Comparison of ENCODE assay signal across 15 cellular contexts in genomic region chr1:186519981-186520380, GRCh38. TPM values are rescaled to one million over a fixed set of nuclear protein-coding genes. Genes with fewer than 3 reads are reported as not detected.
DNase-seq lines count a peak whose midpoint lies in the region; ATAC-seq and TF ChIP-seq lines count a peak whose summit lies in the region.
"Had no signal": no experiment of that assay in that cellular context is flagged by ENCODE, and none has a peak within 500 bp of the region (broad histone marks: within the 10 kb centered on the region; RNA-seq: fewer than 3 reads in every experiment).

No MANE protein-coding gene starts in this region.

- no peak overlapping the region for H3K27ac ChIP-seq in IMR-90 (ENCODE audit: insufficient read depth, low read length)

- H3K18ac ChIP-seq in IMR-90 (ENCODE audit: low read depth, low read length) = no peak overlapping the region

- intact Hi-C loops in Calu3 (cut with micrococcal nuclease; ENCODE audit: unreplicated experiment) = no loop called here
- intact Hi-C loops in IMR-90 (cut with micrococcal nuclease) = no loop called here

- no peak overlapping the region for H3K56ac ChIP-seq in IMR-90 (ENCODE audit: extremely low read depth, insufficient read depth, low read length)

- H3K4me3 Mint-ChIP-seq in Calu3 (ENCODE audit: low read depth, unreplicated experiment) = no peak overlapping the region
- H3K4me3 Mint-ChIP-seq: CD4-positive, CD25-positive, alpha-beta regulatory T cell had no signal

- no peaks in the 10 kb centered on the region for H3K27me3 ChIP-seq in IMR-90 (ENCODE audit: control insufficient read depth, insufficient read depth, low read length)

- peak overlapping the region; percentile 45 for H3K27ac Mint-ChIP-seq in Calu3 (ENCODE audit: unreplicated experiment)
- H3K27ac Mint-ChIP-seq: CD4-positive, CD25-positive, alpha-beta regulatory T cell had no signal

- H3K9me3 ChIP-seq in IMR-90 (ENCODE audit: control insufficient read depth, insufficient read depth, low read length) = peaks cover 3% of the 10 kb centered on the region; the same call in 1 of the 2 replicates

- H4K91ac ChIP-seq in IMR-90 (ENCODE audit: insufficient read depth, low read depth, low read length) = no peak overlapping the region

- no peak overlapping the region; the same call in 1 of the 2 replicates for H3K4me2 ChIP-seq in IMR-90 (ENCODE audit: low read depth, low read length)

- no peak overlapping the region for H2BK20ac ChIP-seq in IMR-90 (ENCODE audit: low read depth, low read length)

- TF ChIP-seq CTCF in Calu3 (IDR thresholded peaks at IDR 0.05; ENCODE audit: unreplicated experiment) = no peak
- TF ChIP-seq CTCF in IMR-90 (conservative IDR thresholded peaks at IDR 0.05; ENCODE audit: low read depth, low read length) = no peak
- no peak for TF ChIP-seq CTCF in choroid plexus epithelial cell (conservative IDR thresholded peaks at IDR 0.05; ENCODE audit: low read depth, low read length)

- no peaks in the 10 kb centered on the region for H3K27me3 Mint-ChIP-seq in Calu3 (ENCODE audit: unreplicated experiment)
- H3K27me3 Mint-ChIP-seq: CD4-positive, CD25-positive, alpha-beta regulatory T cell had no signal

- H3K4me1 Mint-ChIP-seq in Calu3 (ENCODE audit: low read depth, unreplicated experiment) = peaks cover 26% of the 10 kb centered on the region

- ATAC-seq in IMR-90 (ENCODE audit: low read depth) (no peak), HG03354 (IDR thresholded peaks at IDR 0.05; ENCODE audit: poor library complexity, severe bottlenecking, unreplicated experiment) (no peak)

- no peak for DNase-seq in Calu3
- peak; percentile 55 for DNase-seq in IMR-90
- peak; percentile 34 for DNase-seq in choroid plexus epithelial cell (ENCODE audit: low read depth)
- peak; percentile 17 for DNase-seq in foreskin melanocyte
- DNase-seq in middle frontal gyrus (ENCODE audit: extremely low spot score, low spot score) = no peak
- DNase-seq in HK-2 (ENCODE audit: unreplicated experiment) = no peak
- no peak for DNase-seq in HuH-7 (ENCODE audit: low spot score)
- DNase-seq: CD4-positive, CD25-positive, alpha-beta regulatory T cell; DMS79 treated with DMSO at 0.1 percent for 48 hours; NCI-H1092; NCI-H446 treated with DMSO at 0.1 percent for 48 hours; SIG-M5 had no signal

- no peak for TF ChIP-seq RAD21 in IMR-90 (IDR thresholded peaks at IDR 0.05; ENCODE audit: low read length)

- in situ Hi-C loops in IMR-90 (cut with MboI; ENCODE audit: low sequenced_read_pairs) = no loop called here

- H3K9me1 ChIP-seq in IMR-90 (ENCODE audit: insufficient read depth, low read length) = no peaks in the 10 kb centered on the region

- no peaks in the 10 kb centered on the region for H3K36me3 Mint-ChIP-seq in Calu3 (ENCODE audit: insufficient read depth, unreplicated experiment)
- H3K36me3 Mint-ChIP-seq: CD4-positive, CD25-positive, alpha-beta regulatory T cell had no signal

- no peak overlapping the region for H3K23ac ChIP-seq in IMR-90 (ENCODE audit: low read depth, low read length)

- no peak overlapping the region for H3K4ac ChIP-seq in IMR-90 (ENCODE audit: low read depth, low read length)

- no peak overlapping the region for H2BK15ac ChIP-seq in IMR-90 (ENCODE audit: low read depth, low read length)

- peaks cover 3% of the 10 kb centered on the region; the same call in 1 of the 2 replicates for H3K4me1 ChIP-seq in IMR-90 (ENCODE audit: control insufficient read depth, insufficient read depth, low read length)

- TF ChIP-seq POLR2A in IMR-90 (IDR thresholded peaks at IDR 0.05; ENCODE audit: low read depth, low read length) = no peak

- POLR2A ChIA-PET in IMR-90 (lab: Charles Lee; ENCODE audit: unreplicated experiment) = no interaction called here

- no peak overlapping the region for H2AK5ac ChIP-seq in IMR-90 (ENCODE audit: low read depth, low read length)

- H4K5ac ChIP-seq in IMR-90 (ENCODE audit: low read depth, low read length) = no peak overlapping the region

- no peak overlapping the region for H3K9ac ChIP-seq in IMR-90 (ENCODE audit: low read depth, low read length)

- H3K79me1 ChIP-seq in IMR-90 (ENCODE audit: low read depth in 1 of 2, low read length in 2 of 2) = no peaks in the 10 kb centered on the region

- H3K36me3 ChIP-seq in IMR-90 (ENCODE audit: control insufficient read depth, insufficient read depth, low read length) = no peaks in the 10 kb centered on the region

- no peak overlapping the region for H4K8ac ChIP-seq in IMR-90 (ENCODE audit: low read depth in 2 of 2, low read length in 2 of 2)

- BruUV-seq in Calu3 (replicated peaks; lab: Mats Ljungman, UMichigan) (no TSS peak), IMR-90 (replicated peaks; lab: Mats Ljungman, UMichigan) (no TSS peak)

- no peaks in the 10 kb centered on the region for H4K20me1 ChIP-seq in IMR-90 (ENCODE audit: insufficient read depth, low read length)

- H2AFZ ChIP-seq in IMR-90 (replicated peaks; ENCODE audit: low read length, poor library complexity) = no peak overlapping the region

- no peak overlapping the region for H2BK5ac ChIP-seq in IMR-90 (ENCODE audit: low read depth, low read length, poor library complexity, severe bottlenecking)

- dilution Hi-C loops in IMR-90 (cut with HindIII; ENCODE audit: low sequenced_read_pairs, unreplicated experiment) = no loop called here

- CTCF ChIA-PET in Calu3 (lab: Charles Lee) (no interaction called here), IMR-90 (lab: Yijun Ruan, JAX) (no interaction called here)

- no peak overlapping the region for H3K4me3 ChIP-seq in IMR-90 (ENCODE audit: insufficient read depth, low read depth, low read length)
- H3K4me3 ChIP-seq in choroid plexus epithelial cell (ENCODE audit: low read depth, low read length) = no peak overlapping the region

- no peak overlapping the region for H2BK120ac ChIP-seq in IMR-90 (ENCODE audit: low read depth, low read length)

- no peak overlapping the region for H3K14ac ChIP-seq in IMR-90 (replicated peaks; ENCODE audit: low read depth, low read length)

- peaks cover 17% of the 10 kb centered on the region for H3K9me3 Mint-ChIP-seq in Calu3 (ENCODE audit: low read depth, unreplicated experiment)

- H2AK9ac ChIP-seq in IMR-90 (replicated peaks; ENCODE audit: low read depth, low read length, poor library complexity) = no peak overlapping the region

TF ChIP-seq in IMR-90, 13 proteins besides CTCF, POLR2A, EP300 and RAD21:
- TF ChIP-seq BHLHE40 (IDR thresholded peaks at IDR 0.05; ENCODE audit: low read depth, low read length) (no peak), SMC3 (IDR thresholded peaks at IDR 0.05; ENCODE audit: low read depth, low read length) (no peak), MAZ (IDR thresholded peaks at IDR 0.05; ENCODE audit: borderline replicate concordance, low read depth, low read length) (no peak), MXI1 (IDR thresholded peaks at IDR 0.05; ENCODE audit: borderline replicate concordance, low read depth, low read length) (no peak), FOS (IDR thresholded peaks at IDR 0.05; ENCODE audit: low read depth, low read length) (no peak; the same call in 1 of the 2 replicates), CEBPB (IDR thresholded peaks at IDR 0.05; ENCODE audit: low read depth, low read length) (no peak), MAFK (IDR thresholded peaks at IDR 0.05; ENCODE audit: low read depth, low read length) (no peak), NFE2L2 (IDR thresholded peaks at IDR 0.05; ENCODE audit: low read depth, low read length) (no peak), RCOR1 (IDR thresholded peaks at IDR 0.05; ENCODE audit: insufficient replicate concordance, low read length) (no peak), RFX5 (IDR thresholded peaks at IDR 0.05; ENCODE audit: low read depth, low read length) (no peak), CHD1 (IDR thresholded peaks at IDR 0.05; ENCODE audit: low read depth, low read length) (no peak)
- TF ChIP-seq, protein P1, sequence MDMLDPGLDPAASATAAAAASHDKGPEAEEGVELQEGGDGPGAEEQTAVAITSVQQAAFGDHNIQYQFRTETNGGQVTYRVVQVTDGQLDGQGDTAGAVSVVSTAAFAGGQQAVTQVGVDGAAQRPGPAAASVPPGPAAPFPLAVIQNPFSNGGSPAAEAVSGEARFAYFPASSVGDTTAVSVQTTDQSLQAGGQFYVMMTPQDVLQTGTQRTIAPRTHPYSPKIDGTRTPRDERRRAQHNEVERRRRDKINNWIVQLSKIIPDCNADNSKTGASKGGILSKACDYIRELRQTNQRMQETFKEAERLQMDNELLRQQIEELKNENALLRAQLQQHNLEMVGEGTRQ (IDR thresholded peaks at IDR 0.05; ENCODE audit: low read depth, low read length) = no peak
- TF ChIP-seq, protein P2, sequence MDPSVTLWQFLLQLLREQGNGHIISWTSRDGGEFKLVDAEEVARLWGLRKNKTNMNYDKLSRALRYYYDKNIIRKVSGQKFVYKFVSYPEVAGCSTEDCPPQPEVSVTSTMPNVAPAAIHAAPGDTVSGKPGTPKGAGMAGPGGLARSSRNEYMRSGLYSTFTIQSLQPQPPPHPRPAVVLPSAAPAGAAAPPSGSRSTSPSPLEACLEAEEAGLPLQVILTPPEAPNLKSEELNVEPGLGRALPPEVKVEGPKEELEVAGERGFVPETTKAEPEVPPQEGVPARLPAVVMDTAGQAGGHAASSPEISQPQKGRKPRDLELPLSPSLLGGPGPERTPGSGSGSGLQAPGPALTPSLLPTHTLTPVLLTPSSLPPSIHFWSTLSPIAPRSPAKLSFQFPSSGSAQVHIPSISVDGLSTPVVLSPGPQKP (IDR thresholded peaks at IDR 0.05; ENCODE audit: borderline replicate concordance, low read depth, low read length) = no peak

RNA-seq across cellular contexts. Expression of gene PDC, which starts 59.1 kb away (rescaled TPM):
- not detected in 2 replicates for total RNA-seq in Calu3 (2022)
- total RNA-seq in IMR-90 (2012; rRNA removed) = not detected in 2 replicates
- not detected in 2 replicates for polyA plus RNA-seq in IMR-90 (2012; rRNA removed)
- polyA plus RNA-seq in IMR-90 (2012; cell fraction: cytosol; rRNA removed) = not detected in 2 replicates
- not detected in 2 replicates for polyA plus RNA-seq in IMR-90 (2012; cell fraction: nucleus; rRNA removed; ENCODE audit: low replicate concordance)
- total RNA-seq: CD4-positive, CD25-positive, alpha-beta regulatory T cell; H4; HT1080 had no signal
- polyA plus RNA-seq: CD4-positive, CD25-positive, alpha-beta regulatory T cell had no signal

Comparison
In these comparisons a context has a peak if more than half of its experiments do, and no peak if none do; other contexts are left out.
1. DNase-seq: peak in IMR-90 (single experiment), choroid plexus epithelial cell (single experiment) and foreskin melanocyte (single experiment); none in Calu3 (single experiment), middle frontal gyrus (single experiment), HK-2 (single experiment) and HuH-7 (single experiment).